ENCODE assay signal across 13 cellular contexts in the genomic region with DNA sequence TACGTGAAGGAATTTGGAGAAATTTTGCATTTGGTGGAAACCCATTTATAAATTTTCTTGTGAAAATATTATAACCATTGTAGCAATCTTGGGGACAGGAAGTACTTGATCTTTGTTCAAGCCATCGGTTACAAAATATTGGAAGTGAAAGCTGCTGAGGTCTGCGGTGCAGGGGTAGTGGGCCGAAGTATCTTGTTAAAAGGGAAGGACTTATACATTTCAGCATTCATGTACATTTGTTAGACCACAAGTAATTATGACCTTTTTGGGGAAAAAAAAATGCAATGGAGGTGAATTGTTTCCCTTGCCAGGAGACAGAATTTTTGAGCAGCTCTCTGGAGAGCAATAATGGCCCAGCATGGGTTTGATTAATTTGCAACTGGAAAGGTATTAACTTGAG.
DNase-seq lines count a peak whose midpoint lies in the region; ATAC-seq and TF ChIP-seq lines count a peak whose summit lies in the region.
"Had no signal": no experiment of that assay in that cellular context is flagged by ENCODE, and none has a peak within 500 bp of the region (broad histone marks: within the 10 kb centered on the region; RNA-seq: fewer than 3 reads in every experiment).

No MANE protein-coding gene starts in this region.

- DNase-seq in GM13976 (ENCODE audit: low spot score) (peak; percentile 46), SIG-M5 (lab: John Stamatoyannopoulos, UW) (peak; percentile 68), NCI-H446 treated with DMSO at 0.1 percent for 48 hours (lab: John Stamatoyannopoulos, UW) (no peak), brain microvascular endothelial cell (no peak), MCF 10A (ENCODE audit: unreplicated experiment) (no peak), occipital lobe (lab: John Stamatoyannopoulos, UW) (no peak)
- DNase-seq: activated CD4-positive, alpha-beta T cell treated with anti-CD3 and anti-CD28 coated beads, Interleukin-2, amount 50 U/mL, for 1 hour; Caco-2; heart left ventricle; NCI-H82 had no signal

- no peak for TF ChIP-seq CTCF in GM13976 (IDR thresholded peaks at IDR 0.05; ENCODE audit: borderline replicate concordance, control extremely low read depth, extremely low read depth, insufficient read depth, missing control alignments)
- no peak for TF ChIP-seq CTCF in brain microvascular endothelial cell (IDR thresholded peaks at IDR 0.05; ENCODE audit: low read depth, low read length, missing control alignments)
- no peak for TF ChIP-seq CTCF in MCF 10A (IDR thresholded peaks at IDR 0.05; ENCODE audit: unreplicated experiment)

- no peak overlapping the region for H3K27ac Mint-ChIP-seq in MCF 10A (ENCODE audit: low read depth, unreplicated experiment)

- in situ Hi-C loops in GM13976 (cut with MboI; ENCODE audit: low sequenced_read_pairs, unreplicated experiment), result no loop called here
- in situ Hi-C loops in brain microvascular endothelial cell (cut with HindIII; ENCODE audit: low pct_ligation_motif_present, low sequenced_read_pairs), result no loop called here

- no peak overlapping the region for H3K4me3 Mint-ChIP-seq in MCF 10A (ENCODE audit: unreplicated experiment)
- H3K4me3 Mint-ChIP-seq: central memory CD8-positive, alpha-beta T cell had no signal

- no peaks in the 10 kb centered on the region for H3K27me3 Mint-ChIP-seq in MCF 10A (ENCODE audit: insufficient read depth, unreplicated experiment)

- no peaks in the 10 kb centered on the region for H3K27me3 ChIP-seq in brain microvascular endothelial cell (replicated peaks)

- no peak overlapping the region for H3K4me3 ChIP-seq in brain microvascular endothelial cell (ENCODE audit: low read depth, low read length)
- H3K4me3 ChIP-seq: heart left ventricle had no signal

- H3K36me3 ChIP-seq in brain microvascular endothelial cell (replicated peaks), result no peaks in the 10 kb centered on the region
- H3K36me3 ChIP-seq: heart left ventricle had no signal

- peak; percentile 97 for ATAC-seq in GM19468 (IDR thresholded peaks at IDR 0.05; ENCODE audit: extremely low read depth, unreplicated experiment)
- ATAC-seq in HG03095 (IDR thresholded peaks at IDR 0.05; ENCODE audit: unreplicated experiment), result peak; percentile 97

- intact Hi-C loops in MCF 10A (cut with micrococcal nuclease), result no loop called here

- H3K27ac ChIP-seq in brain microvascular endothelial cell, result no peak overlapping the region
- H3K27ac ChIP-seq: heart left ventricle had no signal

- no peaks in the 10 kb centered on the region for H3K9me3 Mint-ChIP-seq in MCF 10A (ENCODE audit: unreplicated experiment)
- H3K9me3 Mint-ChIP-seq: central memory CD8-positive, alpha-beta T cell had no signal

- CTCF ChIA-PET in MCF 10A (lab: Yijun Ruan, JAX), result interaction anchor here (0.6 to 1.9 kb wide), 3 partner anchors 16 to 210 kb away, joined by 3 to 10 read pairs (median 4); no protein-coding TSS in a partner anchor

- BruUV-seq in MCF 10A (replicated peaks; lab: Mats Ljungman, UMichigan), result no TSS peak

- H3K4me1 Mint-ChIP-seq in MCF 10A (ENCODE audit: insufficient read depth, unreplicated experiment), result no peaks in the 10 kb centered on the region
- H3K4me1 Mint-ChIP-seq: central memory CD8-positive, alpha-beta T cell had no signal

- no peaks in the 10 kb centered on the region for H3K36me3 Mint-ChIP-seq in MCF 10A (ENCODE audit: insufficient read depth, unreplicated experiment)

- POLR2A ChIA-PET in MCF 10A (lab: Yijun Ruan, JAX), result no interaction called here

Comparison
In these comparisons a context has a peak if more than half of its experiments do, and no peak if none do; other contexts are left out.
1. DNase-seq: peak in GM13976 (single experiment) and SIG-M5 (single experiment); none in NCI-H446 treated with DMSO at 0.1 percent for 48 hours (single experiment), brain microvascular endothelial cell (single experiment), MCF 10A (single experiment) and occipital lobe (single experiment).